In genomic region chr18:23438046-23438377, GRCh38 we compare ENCODE assay signal across 8 cellular contexts. TPM values are rescaled to one million over a fixed set of nuclear protein-coding genes. Genes with fewer than 3 reads are reported as not detected.
DNase-seq lines count a peak whose midpoint lies in the region; ATAC-seq, FAIRE-seq and TF ChIP-seq lines count a peak whose summit lies in the region.

No MANE protein-coding gene starts in this region.

- H3K9me3 Mint-ChIP-seq in naive B cell, result no peaks in the 10 kb centered on the region

- FAIRE-seq in bronchial epithelial cell (lab: Jason Lieb, UNC), result no peak

- H3K4me3 Mint-ChIP-seq in naive B cell, result peak overlapping the region; percentile 84 to 95 (median 92)

- H3K27ac Mint-ChIP-seq in naive B cell, result peak overlapping the region in 4 of 6 donors; percentile 47 to 87 (median 60)

- H3K27me3 ChIP-seq in A673 (replicated peaks; ENCODE audit: insufficient read depth, low read depth, low read length, poor library complexity) (no peaks in the 10 kb centered on the region), HL-60 (ENCODE audit: insufficient read depth, poor library complexity, severe bottlenecking) (no peaks in the 10 kb centered on the region), bronchial epithelial cell (ENCODE audit: control insufficient read depth, insufficient read depth, low read length) (no peaks in the 10 kb centered on the region)

- intact Hi-C loops in A673 (cut with micrococcal nuclease; ENCODE audit: unreplicated experiment), result no loop called here

- no peaks in the 10 kb centered on the region for H3K9me3 ChIP-seq in A673 (ENCODE audit: low read depth, low read length, poor library complexity, severe bottlenecking)

- H3K27ac ChIP-seq in A673 (ENCODE audit: low read depth, low read length, poor library complexity, severe bottlenecking) (no peak overlapping the region), HL-60 (replicated peaks) (peak overlapping the region; percentile 11; the same call in 1 of the 2 replicates)

- H3K36me3 ChIP-seq in A673 (ENCODE audit: insufficient read depth, low read length, poor library complexity, severe bottlenecking) (no peaks in the 10 kb centered on the region), bronchial epithelial cell (ENCODE audit: control insufficient read depth, insufficient read depth, low read length) (no peaks in the 10 kb centered on the region)

- CTCF ChIA-PET in A673 (lab: Charles Lee), result no interaction called here

- H3K4me3 ChIP-seq in A673 (ENCODE audit: low read depth, low read length, poor library complexity, severe bottlenecking) (peak overlapping the region; percentile 82), HL-60 (replicated peaks; ENCODE audit: insufficient read depth, low read length) (peak overlapping the region; percentile 68), bronchial epithelial cell (ENCODE audit: low read depth, low read length) (peak overlapping the region; percentile 47)

- POLR2A ChIA-PET in A673 (lab: Charles Lee; ENCODE audit: low non-redundant PET), result no interaction called here

- H3K27me3 Mint-ChIP-seq in naive B cell, result no peaks in the 10 kb centered on the region

- H3K4me1 ChIP-seq in A673 (ENCODE audit: insufficient read depth, low read length, poor library complexity, severe bottlenecking), result peaks cover 6% of the 10 kb centered on the region

- BruUV-seq in A673 (replicated peaks; lab: Mats Ljungman, UMichigan), result no TSS peak

- no peak for ATAC-seq in naive B cell (ENCODE audit: low read depth in 2 of 2)
- no peak for ATAC-seq in HG03469 (IDR thresholded peaks at IDR 0.05; ENCODE audit: unreplicated experiment)

- no peak for TF ChIP-seq CTCF in A673 (conservative IDR thresholded peaks at IDR 0.05; ENCODE audit: low read depth, low read length)
- no peak for TF ChIP-seq CTCF in HL-60 (IDR thresholded peaks at IDR 0.05; ENCODE audit: insufficient read depth, low read length)
- TF ChIP-seq CTCF in bronchial epithelial cell (IDR thresholded peaks at IDR 0.05; ENCODE audit: insufficient read depth, low read length, severe bottlenecking), result no peak

- H3K36me3 Mint-ChIP-seq in naive B cell, result no peaks in the 10 kb centered on the region

- H3K4me1 Mint-ChIP-seq in naive B cell, result peaks cover 17 to 36% (median 20%) of the 10 kb centered on the region in 3 donors

- DNase-seq in A673 (ENCODE audit: low spot score) (no peak), HL-60 (ENCODE audit: low read depth in 1 of 2, low spot score in 1 of 2) (no peak), bronchial epithelial cell (ENCODE audit: low read depth) (no peak), naive B cell (no peak), Ammon's horn (ENCODE audit: low spot score) (no peak), GM19240 (ENCODE audit: insufficient read length, low spot score) (no peak), AG08396 (ENCODE audit: low spot score) (no peak)

RNA-seq across cellular contexts. Expression of gene RIOK3, which starts 15.1 kb away (rescaled TPM):
- total RNA-seq in A673 (2021) (34.7 and 35.8 TPM in 2 replicates), bronchial epithelial cell (144 TPM in 2 replicates)
- 10 to 100 TPM; 67.1 to 95.8 (median 78.8) TPM for polyA plus RNA-seq in naive B cell (ENCODE audit: low read depth in 6 of 6)
